ENCODE assay signal across 22 cellular contexts in genomic region chr13:45184693-45185092, GRCh38. TPM values are rescaled to one million over a fixed set of nuclear protein-coding genes. Genes with fewer than 3 reads are reported as not detected.
A peak's percentile ranks its signal among the peaks of the same experiment; 100 is the strongest.
DNase-seq lines count a peak whose midpoint lies in the region; ATAC-seq and TF ChIP-seq lines count a peak whose summit lies in the region.
"Had no signal": no experiment of that assay in that cellular context is flagged by ENCODE, and none has a peak within 500 bp of the region (broad histone marks: within the 10 kb centered on the region; RNA-seq: fewer than 3 reads in every experiment).

No MANE protein-coding gene starts in this region.

- no peak for TF ChIP-seq CTCF in endothelial cell (IDR thresholded peaks at IDR 0.05; ENCODE audit: unreplicated experiment)

- no peak overlapping the region for H3K4me2 ChIP-seq in Karpas-422 (ENCODE audit: low read depth, low read length, poor library complexity, severe bottlenecking)

- no peaks in the 10 kb centered on the region for H3K27me3 ChIP-seq in Karpas-422 (ENCODE audit: low read length)
- H3K27me3 ChIP-seq: Peyer's patch, SJCRH30 had no signal

- H3K4me3 Mint-ChIP-seq in activated T-cell treated with anti-CD3 and anti-CD28 coated beads, Interleukin-2, amount 50 U/mL, for 24 hours: no peak overlapping the region
- no peak overlapping the region for H3K4me3 Mint-ChIP-seq in activated T-cell treated with anti-CD3 and anti-CD28 coated beads, Interleukin-2, amount 50 U/mL, for 4 hours
- no peak overlapping the region for H3K4me3 Mint-ChIP-seq in central memory CD8-positive, alpha-beta T cell
- H3K4me3 Mint-ChIP-seq in stimulated activated naive B cell treated with anti-CD40 and anti-IgM and Interleukin-4, amounts not matched to agents 10 μg/mL and 1 μg/mL and 100 μg/mL, for 72 hours: no peak overlapping the region
- no peak overlapping the region for H3K4me3 Mint-ChIP-seq in endothelial cell (ENCODE audit: unreplicated experiment)
- H3K4me3 Mint-ChIP-seq: CD4-positive, CD25-positive, alpha-beta regulatory T cell had no signal

- H4K20me1 ChIP-seq in Karpas-422 (ENCODE audit: insufficient read depth, low read depth, low read length): no peaks in the 10 kb centered on the region

- peak overlapping the region; percentile 7 for H3K27ac Mint-ChIP-seq in activated T-cell treated with anti-CD3 and anti-CD28 coated beads, Interleukin-2, amount 50 U/mL, for 24 hours
- H3K27ac Mint-ChIP-seq in central memory CD8-positive, alpha-beta T cell (ENCODE audit: low read depth): peak overlapping the region; percentile 72
- H3K27ac Mint-ChIP-seq in stimulated activated naive B cell treated with anti-CD40 and anti-IgM and Interleukin-4, amounts not matched to agents 10 μg/mL and 1 μg/mL and 100 μg/mL, for 72 hours: peak overlapping the region; percentile 43
- H3K27ac Mint-ChIP-seq in endothelial cell (ENCODE audit: unreplicated experiment): no peak overlapping the region
- H3K27ac Mint-ChIP-seq: CD4-positive, CD25-positive, alpha-beta regulatory T cell had no signal

- no peaks in the 10 kb centered on the region for H3K27me3 Mint-ChIP-seq in activated T-cell treated with anti-CD3 and anti-CD28 coated beads, Interleukin-2, amount 50 U/mL, for 24 hours
- H3K27me3 Mint-ChIP-seq in activated T-cell treated with anti-CD3 and anti-CD28 coated beads, Interleukin-2, amount 50 U/mL, for 4 hours (ENCODE audit: low read depth): no peaks in the 10 kb centered on the region
- H3K27me3 Mint-ChIP-seq in central memory CD8-positive, alpha-beta T cell: no peaks in the 10 kb centered on the region
- no peaks in the 10 kb centered on the region for H3K27me3 Mint-ChIP-seq in stimulated activated naive B cell treated with anti-CD40 and anti-IgM and Interleukin-4, amounts not matched to agents 10 μg/mL and 1 μg/mL and 100 μg/mL, for 72 hours
- H3K27me3 Mint-ChIP-seq in endothelial cell (ENCODE audit: unreplicated experiment): peaks cover 3% of the 10 kb centered on the region
- H3K27me3 Mint-ChIP-seq: CD4-positive, CD25-positive, alpha-beta regulatory T cell had no signal

- no peak for DNase-seq in activated T-cell treated with anti-CD3 and anti-CD28 coated beads, Interleukin-2, amount 50 U/mL, for 24 hours
- no peak for DNase-seq in activated T-cell treated with anti-CD3 and anti-CD28 coated beads, Interleukin-2, amount 50 U/mL, for 4 hours
- peak; percentile 42 for DNase-seq in NAMALWA (ENCODE audit: low spot score)
- DNase-seq in central memory CD8-positive, alpha-beta T cell (ENCODE audit: low spot score in 2 of 2): no peak
- no peak for DNase-seq in stimulated activated naive B cell treated with anti-CD40 and anti-IgM and Interleukin-4, amounts not matched to agents 10 μg/mL and 1 μg/mL and 100 μg/mL, for 72 hours
- no peak for DNase-seq in endothelial cell (ENCODE audit: low spot score)
- DNase-seq in HT-29 (ENCODE audit: low spot score): no peak
- DNase-seq in Karpas-422: no peak
- DNase-seq: AML-193; GOT3; HCEC 1CT; KG1; NCI-H1105; NCI-H2029 treated with DMSO at 0.1 percent for 48 hours; NCI-H226; NCI-H524; NCI-H774; NK-92 treated with Interleukin-12 subunit alpha and Interleukin-12 subunit beta, amount 100 ng/mL, for 24 hours; SJCRH30 had no signal

- no peak overlapping the region for H2AFZ ChIP-seq in Karpas-422 (ENCODE audit: low read length)

- H3K4me3 ChIP-seq in Karpas-422 (ENCODE audit: low read length): no peak overlapping the region
- H3K4me3 ChIP-seq: Peyer's patch, SJCRH30 had no signal

- H3K9ac ChIP-seq in Karpas-422 (ENCODE audit: low read length): no peak overlapping the region

- peaks cover 2% of the 10 kb centered on the region; the same call in 1 of the 2 replicates for H3K4me1 ChIP-seq in Karpas-422 (ENCODE audit: low read length)
- H3K4me1 ChIP-seq: SJCRH30 had no signal

- no peaks in the 10 kb centered on the region for H3K9me3 ChIP-seq in Karpas-422 (ENCODE audit: low read length)
- H3K9me3 ChIP-seq: Peyer's patch, SJCRH30 had no signal

- peaks cover 82% of the 10 kb centered on the region for H3K79me2 ChIP-seq in Karpas-422 (ENCODE audit: low read length)

- no peaks in the 10 kb centered on the region for H3K9me3 Mint-ChIP-seq in activated T-cell treated with anti-CD3 and anti-CD28 coated beads, Interleukin-2, amount 50 U/mL, for 24 hours
- H3K9me3 Mint-ChIP-seq in activated T-cell treated with anti-CD3 and anti-CD28 coated beads, Interleukin-2, amount 50 U/mL, for 4 hours: no peaks in the 10 kb centered on the region
- no peaks in the 10 kb centered on the region for H3K9me3 Mint-ChIP-seq in central memory CD8-positive, alpha-beta T cell
- H3K9me3 Mint-ChIP-seq in stimulated activated naive B cell treated with anti-CD40 and anti-IgM and Interleukin-4, amounts not matched to agents 10 μg/mL and 1 μg/mL and 100 μg/mL, for 72 hours: peaks cover 0 to 3% of the 10 kb centered on the region in 2 donors
- H3K9me3 Mint-ChIP-seq in endothelial cell (ENCODE audit: unreplicated experiment): no peaks in the 10 kb centered on the region

- no peaks in the 10 kb centered on the region for H3K9me2 ChIP-seq in Karpas-422 (replicated peaks; ENCODE audit: insufficient read depth, low read length)

- H3K27ac ChIP-seq in Karpas-422 (ENCODE audit: low read length): no peak overlapping the region
- H3K27ac ChIP-seq: HL-60, Peyer's patch, SJCRH30 had no signal

- H3K4me1 Mint-ChIP-seq in activated T-cell treated with anti-CD3 and anti-CD28 coated beads, Interleukin-2, amount 50 U/mL, for 24 hours (ENCODE audit: low read depth): peaks cover 16% of the 10 kb centered on the region
- H3K4me1 Mint-ChIP-seq in activated T-cell treated with anti-CD3 and anti-CD28 coated beads, Interleukin-2, amount 50 U/mL, for 4 hours (ENCODE audit: low read depth): peaks cover 16% of the 10 kb centered on the region
- H3K4me1 Mint-ChIP-seq in central memory CD8-positive, alpha-beta T cell: peaks cover 21% of the 10 kb centered on the region
- peaks cover 11 to 23% of the 10 kb centered on the region in 2 donors for H3K4me1 Mint-ChIP-seq in stimulated activated naive B cell treated with anti-CD40 and anti-IgM and Interleukin-4, amounts not matched to agents 10 μg/mL and 1 μg/mL and 100 μg/mL, for 72 hours
- H3K4me1 Mint-ChIP-seq in endothelial cell (ENCODE audit: unreplicated experiment): no peaks in the 10 kb centered on the region

- peaks cover 63% of the 10 kb centered on the region for H3K36me3 Mint-ChIP-seq in activated T-cell treated with anti-CD3 and anti-CD28 coated beads, Interleukin-2, amount 50 U/mL, for 24 hours (ENCODE audit: low read depth)
- peaks cover 16% of the 10 kb centered on the region for H3K36me3 Mint-ChIP-seq in activated T-cell treated with anti-CD3 and anti-CD28 coated beads, Interleukin-2, amount 50 U/mL, for 4 hours (ENCODE audit: insufficient read depth)
- H3K36me3 Mint-ChIP-seq in central memory CD8-positive, alpha-beta T cell (ENCODE audit: insufficient read depth): peaks cover 4% of the 10 kb centered on the region
- H3K36me3 Mint-ChIP-seq in stimulated activated naive B cell treated with anti-CD40 and anti-IgM and Interleukin-4, amounts not matched to agents 10 μg/mL and 1 μg/mL and 100 μg/mL, for 72 hours: peaks cover 29 to 41% of the 10 kb centered on the region in 2 donors
- H3K36me3 Mint-ChIP-seq in endothelial cell (ENCODE audit: low read depth, unreplicated experiment): peaks cover 6% of the 10 kb centered on the region

- peaks cover 10% of the 10 kb centered on the region; the same call in 1 of the 2 replicates for H3K36me3 ChIP-seq in Karpas-422 (ENCODE audit: insufficient read depth, low read length)
- H3K36me3 ChIP-seq: Peyer's patch had no signal

- no peak for ATAC-seq in activated T-cell treated with anti-CD3 and anti-CD28 coated beads, Interleukin-2, amount 50 U/mL, for 4 hours
- no peak for ATAC-seq in central memory CD8-positive, alpha-beta T cell (replicated peaks; ENCODE audit: extremely low read depth, poor library complexity, severe bottlenecking)
- ATAC-seq in stimulated activated naive B cell treated with anti-CD40 and anti-IgM and Interleukin-4, amounts not matched to agents 10 μg/mL and 1 μg/mL and 100 μg/mL, for 72 hours (replicated peaks): no peak

RNA-seq across cellular contexts. Expression of gene KCTD4, which starts 16.2 kb away (rescaled TPM):
- total RNA-seq in activated T-cell treated with anti-CD3 and anti-CD28 coated beads, Interleukin-2, amount 50 U/mL, for 4 hours: not detected
- total RNA-seq in endothelial cell (ENCODE audit: unreplicated experiment): not detected
- not detected in 2 replicates for total RNA-seq in HT-29 (2014; rRNA removed; shearing (Covaris generic))
- total RNA-seq in Karpas-422 (2014; rRNA removed; shearing (Covaris generic); ENCODE audit: low replicate concordance): not detected in 2 replicates
- total RNA-seq: CD4-positive, CD25-positive, alpha-beta regulatory T cell; SJCRH30 had no signal
